Comparison of ENCODE assay signal across 16 cellular contexts in genomic region chr3:15892828-15893227, GRCh38.
A peak's percentile ranks its signal among the peaks of the same experiment; 100 is the strongest.
DNase-seq lines count a peak whose midpoint lies in the region; ATAC-seq and TF ChIP-seq lines count a peak whose summit lies in the region.
"Had no signal": no experiment of that assay in that cellular context is flagged by ENCODE, and none has a peak within 500 bp of the region (broad histone marks: within the 10 kb centered on the region; RNA-seq: fewer than 3 reads in every experiment).

No MANE protein-coding gene starts in this region.

- DNase-seq in LHCN-M2 (ENCODE audit: low read depth) (peak; percentile 13), chondrocyte (ENCODE audit: low spot score) (no peak), left kidney (ENCODE audit: low read depth, low spot score) (peak; percentile 57), NK-92 (lab: John Stamatoyannopoulos, UW; ENCODE audit: unreplicated experiment) (no peak), right atrium auricular region (ENCODE audit: low spot score) (no peak), NCI-H226 (no peak)
- DNase-seq: activated CD4-positive, alpha-beta T cell treated with anti-CD3 and anti-CD28 coated beads for 48 hours; cerebellar nuclear complex; H7; NCI-H1092; stimulated activated CD8-positive, alpha-beta memory T cell treated with anti-CD3 and anti-CD28 coated beads, Interleukin-4, amount 100 ng/mL, for 48 hours had no signal

- H3K36me3 Mint-ChIP-seq in chondrocyte (ENCODE audit: low read depth) = peaks cover 3% of the 10 kb centered on the region

- H3K27ac Mint-ChIP-seq in chondrocyte (ENCODE audit: unreplicated experiment) = peak overlapping the region; percentile 37
- H3K27ac Mint-ChIP-seq: activated naive CD8-positive, alpha-beta T cell had no signal

- TF ChIP-seq CTCF in chondrocyte (IDR thresholded peaks at IDR 0.05) (no peak), right atrium auricular region (IDR thresholded peaks at IDR 0.05) (no peak)

- H2AFZ ChIP-seq in ACC112 (ENCODE audit: low read length, unreplicated experiment) = no peak overlapping the region

- H3K4me1 ChIP-seq in ACC112 (ENCODE audit: control insufficient read depth, insufficient read depth, low read length, unreplicated experiment) (peaks cover 15% of the 10 kb centered on the region), right atrium auricular region (no peaks in the 10 kb centered on the region)
- H3K4me1 ChIP-seq: prostate gland had no signal

- no peaks in the 10 kb centered on the region for H3K79me2 ChIP-seq in ACC112 (ENCODE audit: control insufficient read depth, insufficient read depth, low read length, unreplicated experiment)

- H3K27me3 ChIP-seq in ACC112 (ENCODE audit: insufficient read depth, low read length) = no peaks in the 10 kb centered on the region
- H3K27me3 ChIP-seq in right atrium auricular region = no peaks in the 10 kb centered on the region
- H3K27me3 ChIP-seq: tibial artery had no signal

- H3K4me3 ChIP-seq in ACC112 (ENCODE audit: low read depth, low read length) = no peak overlapping the region
- H3K4me3 ChIP-seq in right atrium auricular region = no peak overlapping the region
- H3K4me3 ChIP-seq: prostate gland, tibial artery had no signal

- H3K4me3 Mint-ChIP-seq in chondrocyte (ENCODE audit: unreplicated experiment) = no peak overlapping the region
- H3K4me3 Mint-ChIP-seq: activated naive CD8-positive, alpha-beta T cell had no signal

- H3K4me1 Mint-ChIP-seq in chondrocyte (ENCODE audit: low read depth) = peaks cover 18% of the 10 kb centered on the region

- peaks cover 4% of the 10 kb centered on the region for H3K9me3 Mint-ChIP-seq in chondrocyte (ENCODE audit: low read depth)

- no peaks in the 10 kb centered on the region for H3K36me3 ChIP-seq in ACC112 (ENCODE audit: insufficient read depth, low read length)
- H3K36me3 ChIP-seq in right atrium auricular region = no peaks in the 10 kb centered on the region
- H3K36me3 ChIP-seq: prostate gland, tibial artery had no signal

- H3K27ac ChIP-seq in ACC112 (ENCODE audit: low read depth, low read length) (peak overlapping the region; percentile 24), right atrium auricular region (no peak overlapping the region)

- ATAC-seq in HG02970 (IDR thresholded peaks at IDR 0.05; ENCODE audit: low FRiP score, unreplicated experiment) = no peak

- H3K9me3 ChIP-seq in right atrium auricular region = no peaks in the 10 kb centered on the region
- H3K9me3 ChIP-seq: prostate gland had no signal

- no peaks in the 10 kb centered on the region for H3K27me3 Mint-ChIP-seq in chondrocyte (ENCODE audit: low read depth)
- H3K27me3 Mint-ChIP-seq: activated naive CD8-positive, alpha-beta T cell had no signal

Comparison
In these comparisons a context has a peak if more than half of its experiments do, and no peak if none do; other contexts are left out.
1. DNase-seq: peak in LHCN-M2 (single experiment) and left kidney (single experiment); none in chondrocyte (single experiment), NK-92 (single experiment), right atrium auricular region (single experiment) and NCI-H226 (single experiment).